ENCODE assay signal across 1 cellular context in genomic region chr22:41833369-41834004, GRCh38.
TF ChIP-seq lines count a peak whose summit lies in the region.

No MANE protein-coding gene starts in this region.

TF ChIP-seq in HepG2, 621 proteins besides CTCF, POLR2A, EP300 and RAD21 (continued from another document):
- peak; percentile 69; the same call in 1 of the 2 replicates for TF ChIP-seq TFDP1 (CRISPR knock-in tag; IDR thresholded peaks at IDR 0.05; ENCODE audit: borderline replicate concordance)
- peak; percentile 66 for TF ChIP-seq YEATS4 (CRISPR knock-in tag; IDR thresholded peaks at IDR 0.05; ENCODE audit: borderline replicate concordance)
- TF ChIP-seq HES4 (CRISPR knock-in tag; IDR thresholded peaks at IDR 0.05; ENCODE audit: borderline replicate concordance): peak; percentile 60; the same call in 1 of the 2 replicates
- TF ChIP-seq CCDC6 (CRISPR knock-in tag; IDR thresholded peaks at IDR 0.05): peak; percentile 53; the same call in 1 of the 2 replicates
